Comparison of ENCODE assay signal across 8 cellular contexts in genomic region chr6:44128020-44128917, GRCh38. TPM values are rescaled to one million over a fixed set of nuclear protein-coding genes. Genes with fewer than 3 reads are reported as not detected.
DNase-seq lines count a peak whose midpoint lies in the region; ATAC-seq and TF ChIP-seq lines count a peak whose summit lies in the region.

No MANE protein-coding gene starts in this region.

- peak overlapping the region; percentile 79 for H3K27ac ChIP-seq in testis

- ATAC-seq in effector memory CD8-positive, alpha-beta T cell (replicated peaks): no peak
- no peak for ATAC-seq in memory B cell (ENCODE audit: low read depth)
- no peak for ATAC-seq in GM19397 (IDR thresholded peaks at IDR 0.05; ENCODE audit: unreplicated experiment)

- TF ChIP-seq POLR2A in testis (IDR thresholded peaks at IDR 0.05): no peak

- intact Hi-C loops in testis (cut with DNase I; ENCODE audit: low total_unique reads): no loop called here

- H3K4me1 ChIP-seq in HAP-1 (peaks cover 30% of the 10 kb centered on the region), testis (peaks cover 33% of the 10 kb centered on the region)

- H3K36me3 ChIP-seq in HAP-1 (replicated peaks): peaks cover 7% of the 10 kb centered on the region
- H3K36me3 ChIP-seq in testis (ENCODE audit: low read depth, missing control alignments): no peaks in the 10 kb centered on the region

- peak; percentile 62 for DNase-seq in D341Med (ENCODE audit: low spot score)
- peak in 1 of 2 experiments; percentile 64 for DNase-seq in HAP-1 (ENCODE audit: low spot score in 2 of 2)
- peak in 1 of 3 experiments; percentile 8 for DNase-seq in effector memory CD8-positive, alpha-beta T cell
- peak; percentile 18 to 43 for DNase-seq in memory B cell (ENCODE audit: low spot score in 2 of 2)
- peak; percentile 62 for DNase-seq in testis
- no peak for DNase-seq in DMS153 (lab: John Stamatoyannopoulos, UW)

- H3K27ac Mint-ChIP-seq in T-helper 1 cell treated with Interleukin-12 subunit alpha and Interleukin-12 subunit beta and Interleukin-4 antibody, amounts not matched to agents 30 μg/mL and 1 μg/mL, for 36 hours: peak overlapping the region; percentile 42
- H3K27ac Mint-ChIP-seq in effector memory CD8-positive, alpha-beta T cell: peak overlapping the region; percentile 65 to 99
- H3K27ac Mint-ChIP-seq in memory B cell: peak overlapping the region; percentile 98

- no peaks in the 10 kb centered on the region for H3K9me3 ChIP-seq in HAP-1
- H3K9me3 ChIP-seq in testis: no peaks in the 10 kb centered on the region

- no peaks in the 10 kb centered on the region for H3K9me3 Mint-ChIP-seq in T-helper 1 cell treated with Interleukin-12 subunit alpha and Interleukin-12 subunit beta and Interleukin-4 antibody, amounts not matched to agents 30 μg/mL and 1 μg/mL, for 36 hours
- no peaks in the 10 kb centered on the region for H3K9me3 Mint-ChIP-seq in effector memory CD8-positive, alpha-beta T cell
- no peaks in the 10 kb centered on the region for H3K9me3 Mint-ChIP-seq in memory B cell

- H3K4me1 Mint-ChIP-seq in T-helper 1 cell treated with Interleukin-12 subunit alpha and Interleukin-12 subunit beta and Interleukin-4 antibody, amounts not matched to agents 30 μg/mL and 1 μg/mL, for 36 hours (ENCODE audit: low read depth): peaks cover 35% of the 10 kb centered on the region
- peaks cover 38 to 53% of the 10 kb centered on the region in 2 donors for H3K4me1 Mint-ChIP-seq in effector memory CD8-positive, alpha-beta T cell (ENCODE audit: low read depth in 2 of 2)
- peaks cover 41% of the 10 kb centered on the region for H3K4me1 Mint-ChIP-seq in memory B cell

- H3K27me3 Mint-ChIP-seq in T-helper 1 cell treated with Interleukin-12 subunit alpha and Interleukin-12 subunit beta and Interleukin-4 antibody, amounts not matched to agents 30 μg/mL and 1 μg/mL, for 36 hours (ENCODE audit: low read depth): no peaks in the 10 kb centered on the region
- no peaks in the 10 kb centered on the region for H3K27me3 Mint-ChIP-seq in effector memory CD8-positive, alpha-beta T cell
- H3K27me3 Mint-ChIP-seq in memory B cell: no peaks in the 10 kb centered on the region

- H3K27me3 ChIP-seq in HAP-1 (ENCODE audit: low read depth): no peaks in the 10 kb centered on the region
- no peaks in the 10 kb centered on the region for H3K27me3 ChIP-seq in testis

- peaks cover 12% of the 10 kb centered on the region for H3K36me3 Mint-ChIP-seq in T-helper 1 cell treated with Interleukin-12 subunit alpha and Interleukin-12 subunit beta and Interleukin-4 antibody, amounts not matched to agents 30 μg/mL and 1 μg/mL, for 36 hours (ENCODE audit: low read depth)
- peaks cover 32% of the 10 kb centered on the region for H3K36me3 Mint-ChIP-seq in effector memory CD8-positive, alpha-beta T cell (ENCODE audit: insufficient read depth)
- peaks cover 3% of the 10 kb centered on the region for H3K36me3 Mint-ChIP-seq in memory B cell

- H3K4me3 ChIP-seq in HAP-1: peak overlapping the region; percentile 82
- H3K4me3 ChIP-seq in testis: peak overlapping the region; percentile 86 to 89

- 0 to 3% methylated on average over 11 to 48 of the region's 49 CpGs for WGBS in testis, 2 donors

- in situ Hi-C loops in HAP-1 (cut with MboI; ENCODE audit: low sequenced_read_pairs): no loop called here

- peak overlapping the region; percentile 77 for H3K4me3 Mint-ChIP-seq in T-helper 1 cell treated with Interleukin-12 subunit alpha and Interleukin-12 subunit beta and Interleukin-4 antibody, amounts not matched to agents 30 μg/mL and 1 μg/mL, for 36 hours
- H3K4me3 Mint-ChIP-seq in effector memory CD8-positive, alpha-beta T cell: peak overlapping the region; percentile 98
- peak overlapping the region; percentile 96 for H3K4me3 Mint-ChIP-seq in memory B cell

- peak in 1 of 3 experiments; percentile 22 for TF ChIP-seq CTCF in testis (IDR thresholded peaks at IDR 0.05)

RNA-seq across cellular contexts. Expression of gene TMEM63B, which starts 0.9 kb away (rescaled TPM):
- total RNA-seq in testis: 100 to 1,000 TPM; 139 to 170 TPM
- polyA plus RNA-seq in testis (ENCODE audit: insufficient read depth, low read depth, low replicate concordance): 79.0 TPM

RNA-seq across cellular contexts. Expression of gene MRPL14, which starts 1.0 kb away (rescaled TPM):
- 10 to 100 TPM; 47.6 to 53.5 TPM for total RNA-seq in testis
- polyA plus RNA-seq in testis (ENCODE audit: insufficient read depth, low read depth, low replicate concordance): 86.5 TPM

RNA-seq across cellular contexts. Expression of gene CAPN11, which starts 30.4 kb away (rescaled TPM):
- total RNA-seq in testis: 10 to 100 TPM; 20.5 to 23.5 TPM
- polyA plus RNA-seq in testis (ENCODE audit: insufficient read depth, low read depth, low replicate concordance): 115 TPM

Comparison
In these comparisons a context has a peak if more than half of its experiments do, and no peak if none do; other contexts are left out.
1. H3K27ac Mint-ChIP-seq: peak in every context shown above with its lines; median percentile 98 in memory B cell; 82 in effector memory CD8-positive, alpha-beta T cell; 42 in T-helper 1 cell treated with Interleukin-12 subunit alpha and Interleukin-12 subunit beta and Interleukin-4 antibody, amounts not matched to agents 30 μg/mL and 1 μg/mL, for 36 hours.